ENCODE assay signal across 30 cellular contexts in the genomic region with DNA sequence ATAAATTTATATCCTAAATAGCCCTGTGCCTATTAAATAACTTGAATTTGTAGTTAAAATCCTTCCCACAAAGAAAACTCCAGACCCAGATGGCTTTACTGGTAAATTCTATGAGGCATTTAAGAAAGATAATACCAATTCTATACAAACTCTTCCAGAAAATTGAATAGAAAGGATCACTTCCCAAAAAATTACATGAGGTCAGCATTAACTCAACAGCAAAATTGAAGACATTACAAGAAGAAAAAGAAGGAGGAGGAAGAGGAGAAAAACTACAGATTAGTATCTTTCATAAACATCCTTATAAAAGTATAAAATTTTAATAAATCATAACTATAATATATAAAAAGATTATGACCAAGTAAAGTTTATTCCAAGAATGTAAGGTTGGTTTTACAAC. TPM values are rescaled to one million over a fixed set of nuclear protein-coding genes. Genes with fewer than 3 reads are reported as not detected.
"Had no signal": no experiment of that assay in that cellular context is flagged by ENCODE, and none has a peak within 500 bp of the region (broad histone marks: within the 10 kb centered on the region; RNA-seq: fewer than 3 reads in every experiment).

No MANE protein-coding gene starts in this region.

- H3K27ac ChIP-seq: colonic mucosa, epithelial cell of prostate, esophagus squamous epithelium, gastroesophageal sphincter, heart left ventricle, hepatocyte, left lung, lower lobe of right lung had no signal

- DNase-seq: colonic mucosa; cortex of kidney; effector CD8-positive, alpha-beta T cell; effector memory CD8-positive, alpha-beta T cell; endodermal cell; erythroblast; esophagus squamous epithelium; foreskin fibroblast; foreskin melanocyte; heart left ventricle; hypothalamus; immature natural killer cell; islet precursor cell; left cardiac atrium; left lung; left ventricle myocardium superior; lower lobe of right lung; mesenchymal stem cell; mucosa of descending colon; naive B cell had no signal

- H3K36me3 Mint-ChIP-seq: immature natural killer cell, mesothelial cell of epicardium, naive B cell had no signal

- H3K27ac Mint-ChIP-seq: dendritic cell treated with granulocyte-macrophage colony-stimulating factor and Interleukin-4, amounts not matched to agents 40 ng/mL and 50 ng/mL, for 4 days; effector memory CD8-positive, alpha-beta T cell; endodermal cell; immature natural killer cell; mesothelial cell of epicardium; naive B cell had no signal

- H3K4me1 Mint-ChIP-seq: endodermal cell, immature natural killer cell, mesothelial cell of epicardium, naive B cell had no signal

- H3K4me3 ChIP-seq: colonic mucosa, esophagus squamous epithelium, gastroesophageal sphincter, heart left ventricle, hepatocyte, left lung, lower lobe of right lung, mucosa of descending colon had no signal

- H3K4me1 ChIP-seq: colonic mucosa, gastroesophageal sphincter, heart left ventricle, left lung, lower lobe of right lung had no signal

- ATAC-seq: effector memory CD8-positive, alpha-beta T cell; esophagus mucosa; gastroesophageal sphincter; heart left ventricle; left cardiac atrium; left lung; left ventricle myocardium superior; lower lobe of right lung; mucosa of descending colon had no signal

- H3K9me3 Mint-ChIP-seq: effector memory CD8-positive, alpha-beta T cell; endodermal cell; immature natural killer cell; mesothelial cell of epicardium had no signal

- H3K4me3 Mint-ChIP-seq: dendritic cell treated with granulocyte-macrophage colony-stimulating factor and Interleukin-4, amounts not matched to agents 40 ng/mL and 50 ng/mL, for 4 days; effector memory CD8-positive, alpha-beta T cell; endodermal cell; immature natural killer cell; mesothelial cell of epicardium; naive B cell had no signal

- H3K9me3 ChIP-seq: colonic mucosa, esophagus squamous epithelium, gastroesophageal sphincter, heart left ventricle, left lung, lower lobe of right lung, mucosa of descending colon had no signal

- H3K4me2 ChIP-seq: hepatocyte had no signal

RNA-seq across cellular contexts. Expression of a gene that starts 29.4 kb away (rescaled TPM):
- total RNA-seq: colonic mucosa, dermis microvascular lymphatic vessel endothelial cell, heart left ventricle, left cardiac atrium, left ventricle myocardium superior, lower lobe of right lung, lung microvascular endothelial cell, mesenteric fat pad, myocyte had no signal
- polyA plus RNA-seq: heart left ventricle, immature natural killer cell had no signal
